ENCODE assay signal across 1 cellular context in genomic region chr16:4116328-4117249, GRCh38.
A peak's percentile ranks its signal among the peaks of the same experiment; 100 is the strongest.
TF ChIP-seq lines count a peak whose summit lies in the region.

Gene ADCY9 (minus strand): TSS chr16:4116442. CDS start chr16:4115442, 1,000 bp downstream.

TF ChIP-seq in A549, 52 proteins besides CTCF, POLR2A, EP300 and RAD21 (continued from another document):
- TF ChIP-seq HMGXB4 (CRISPR knock-in tag; IDR thresholded peaks at IDR 0.05; ENCODE audit: borderline replicate concordance) (no peak), CBX2 (IDR thresholded peaks at IDR 0.05; ENCODE audit: borderline replicate concordance, low read depth) (no peak), TP53 (CRISPR knock-in tag; IDR thresholded peaks at IDR 0.05) (no peak), CHD4 (IDR thresholded peaks at IDR 0.05; ENCODE audit: borderline replicate concordance) (no peak), HOXB13 (CRISPR knock-in tag; IDR thresholded peaks at IDR 0.05; ENCODE audit: low read depth) (no peak), HOXA7 (CRISPR knock-in tag; IDR thresholded peaks at IDR 0.05) (no peak), ZSCAN20 (CRISPR knock-in tag; IDR thresholded peaks at IDR 0.05) (no peak), FOSB (CRISPR knock-in tag; IDR thresholded peaks at IDR 0.05) (no peak), CEBPB (IDR thresholded peaks at IDR 0.05) (no peak), SREBF2 (IDR thresholded peaks at IDR 0.05) (no peak), KDM1A (IDR thresholded peaks at IDR 0.05; ENCODE audit: low read depth) (no peak), SMC3 (IDR thresholded peaks at IDR 0.05) (peak; percentile 17; the same call in 2 of the 3 replicates), FOXS1 (CRISPR knock-in tag; IDR thresholded peaks at IDR 0.05) (no peak), BCL3 (IDR thresholded peaks at IDR 0.05) (peak; percentile 55; the same call in 1 of the 3 replicates), RCOR1 (IDR thresholded peaks at IDR 0.05; ENCODE audit: low read depth, low read length) (no peak), RARB (CRISPR knock-in tag; IDR thresholded peaks at IDR 0.05) (no peak), NFE2L2 (conservative IDR thresholded peaks at IDR 0.05; ENCODE audit: low read length) (no peak), ZNF302 (CRISPR knock-in tag; IDR thresholded peaks at IDR 0.05) (no peak), GATA3 (IDR thresholded peaks at IDR 0.05; ENCODE audit: borderline replicate concordance) (no peak), ESRRA (IDR thresholded peaks at IDR 0.05; ENCODE audit: borderline replicate concordance, low read length) (no peak), KDM5A (IDR thresholded peaks at IDR 0.05) (no peak), POLR2AphosphoS2 (conservative IDR thresholded peaks at IDR 0.05; ENCODE audit: low read length) (no peak), PHF8 (IDR thresholded peaks at IDR 0.05; ENCODE audit: borderline replicate concordance, low read depth) (peak; percentile 88), ZFP36 (IDR thresholded peaks at IDR 0.05; ENCODE audit: borderline replicate concordance, partially characterized antibody) (no peak), USF2 (IDR thresholded peaks at IDR 0.05) (no peak), EHF (CRISPR knock-in tag; IDR thresholded peaks at IDR 0.05) (no peak), MAX (IDR thresholded peaks at IDR 0.05) (peak; percentile 45; the same call in 1 of the 2 replicates), RFX5 (IDR thresholded peaks at IDR 0.05) (no peak)
- TF ChIP-seq, protein P1, sequence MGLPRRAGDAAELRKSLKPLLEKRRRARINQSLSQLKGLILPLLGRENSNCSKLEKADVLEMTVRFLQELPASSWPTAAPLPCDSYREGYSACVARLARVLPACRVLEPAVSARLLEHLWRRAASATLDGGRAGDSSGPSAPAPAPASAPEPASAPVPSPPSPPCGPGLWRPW (IDR thresholded peaks at IDR 0.05): no peak
- TF ChIP-seq, protein P2, sequence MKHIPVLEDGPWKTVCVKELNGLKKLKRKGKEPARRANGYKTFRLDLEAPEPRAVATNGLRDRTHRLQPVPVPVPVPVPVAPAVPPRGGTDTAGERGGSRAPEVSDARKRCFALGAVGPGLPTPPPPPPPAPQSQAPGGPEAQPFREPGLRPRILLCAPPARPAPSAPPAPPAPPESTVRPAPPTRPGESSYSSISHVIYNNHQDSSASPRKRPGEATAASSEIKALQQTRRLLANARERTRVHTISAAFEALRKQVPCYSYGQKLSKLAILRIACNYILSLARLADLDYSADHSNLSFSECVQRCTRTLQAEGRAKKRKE (CRISPR knock-in tag; IDR thresholded peaks at IDR 0.05; ENCODE audit: low read depth): no peak
- TF ChIP-seq, protein P3, sequence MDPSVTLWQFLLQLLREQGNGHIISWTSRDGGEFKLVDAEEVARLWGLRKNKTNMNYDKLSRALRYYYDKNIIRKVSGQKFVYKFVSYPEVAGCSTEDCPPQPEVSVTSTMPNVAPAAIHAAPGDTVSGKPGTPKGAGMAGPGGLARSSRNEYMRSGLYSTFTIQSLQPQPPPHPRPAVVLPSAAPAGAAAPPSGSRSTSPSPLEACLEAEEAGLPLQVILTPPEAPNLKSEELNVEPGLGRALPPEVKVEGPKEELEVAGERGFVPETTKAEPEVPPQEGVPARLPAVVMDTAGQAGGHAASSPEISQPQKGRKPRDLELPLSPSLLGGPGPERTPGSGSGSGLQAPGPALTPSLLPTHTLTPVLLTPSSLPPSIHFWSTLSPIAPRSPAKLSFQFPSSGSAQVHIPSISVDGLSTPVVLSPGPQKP (IDR thresholded peaks at IDR 0.05; ENCODE audit: low read depth, low read length): no peak
- TF ChIP-seq, protein P4, sequence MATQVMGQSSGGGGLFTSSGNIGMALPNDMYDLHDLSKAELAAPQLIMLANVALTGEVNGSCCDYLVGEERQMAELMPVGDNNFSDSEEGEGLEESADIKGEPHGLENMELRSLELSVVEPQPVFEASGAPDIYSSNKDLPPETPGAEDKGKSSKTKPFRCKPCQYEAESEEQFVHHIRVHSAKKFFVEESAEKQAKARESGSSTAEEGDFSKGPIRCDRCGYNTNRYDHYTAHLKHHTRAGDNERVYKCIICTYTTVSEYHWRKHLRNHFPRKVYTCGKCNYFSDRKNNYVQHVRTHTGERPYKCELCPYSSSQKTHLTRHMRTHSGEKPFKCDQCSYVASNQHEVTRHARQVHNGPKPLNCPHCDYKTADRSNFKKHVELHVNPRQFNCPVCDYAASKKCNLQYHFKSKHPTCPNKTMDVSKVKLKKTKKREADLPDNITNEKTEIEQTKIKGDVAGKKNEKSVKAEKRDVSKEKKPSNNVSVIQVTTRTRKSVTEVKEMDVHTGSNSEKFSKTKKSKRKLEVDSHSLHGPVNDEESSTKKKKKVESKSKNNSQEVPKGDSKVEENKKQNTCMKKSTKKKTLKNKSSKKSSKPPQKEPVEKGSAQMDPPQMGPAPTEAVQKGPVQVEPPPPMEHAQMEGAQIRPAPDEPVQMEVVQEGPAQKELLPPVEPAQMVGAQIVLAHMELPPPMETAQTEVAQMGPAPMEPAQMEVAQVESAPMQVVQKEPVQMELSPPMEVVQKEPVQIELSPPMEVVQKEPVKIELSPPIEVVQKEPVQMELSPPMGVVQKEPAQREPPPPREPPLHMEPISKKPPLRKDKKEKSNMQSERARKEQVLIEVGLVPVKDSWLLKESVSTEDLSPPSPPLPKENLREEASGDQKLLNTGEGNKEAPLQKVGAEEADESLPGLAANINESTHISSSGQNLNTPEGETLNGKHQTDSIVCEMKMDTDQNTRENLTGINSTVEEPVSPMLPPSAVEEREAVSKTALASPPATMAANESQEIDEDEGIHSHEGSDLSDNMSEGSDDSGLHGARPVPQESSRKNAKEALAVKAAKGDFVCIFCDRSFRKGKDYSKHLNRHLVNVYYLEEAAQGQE (IDR thresholded peaks at IDR 0.05): no peak
- TF ChIP-seq, protein P5, sequence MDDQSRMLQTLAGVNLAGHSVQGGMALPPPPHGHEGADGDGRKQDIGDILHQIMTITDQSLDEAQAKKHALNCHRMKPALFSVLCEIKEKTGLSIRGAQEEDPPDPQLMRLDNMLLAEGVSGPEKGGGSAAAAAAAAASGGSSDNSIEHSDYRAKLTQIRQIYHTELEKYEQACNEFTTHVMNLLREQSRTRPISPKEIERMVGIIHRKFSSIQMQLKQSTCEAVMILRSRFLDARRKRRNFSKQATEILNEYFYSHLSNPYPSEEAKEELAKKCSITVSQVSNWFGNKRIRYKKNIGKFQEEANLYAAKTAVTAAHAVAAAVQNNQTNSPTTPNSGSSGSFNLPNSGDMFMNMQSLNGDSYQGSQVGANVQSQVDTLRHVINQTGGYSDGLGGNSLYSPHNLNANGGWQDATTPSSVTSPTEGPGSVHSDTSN (IDR thresholded peaks at IDR 0.05): no peak
